Comparison of ENCODE assay signal across 8 cellular contexts in genomic region chr11:128412847-128413791, GRCh38.
DNase-seq lines count a peak whose midpoint lies in the region; ATAC-seq, FAIRE-seq and TF ChIP-seq lines count a peak whose summit lies in the region.

No MANE protein-coding gene starts in this region.

- no peaks in the 10 kb centered on the region for H3K27me3 Mint-ChIP-seq in activated T-cell treated with anti-CD3 and anti-CD28 coated beads, Interleukin-2, amount 50 U/mL, for 4 hours (ENCODE audit: low read depth)
- H3K27me3 Mint-ChIP-seq in stimulated activated naive B cell treated with anti-CD40 and anti-IgM and Interleukin-4, amounts not matched to agents 10 μg/mL and 1 μg/mL and 100 μg/mL, for 72 hours: no peaks in the 10 kb centered on the region

- H3K9me3 ChIP-seq in GM23248 (ENCODE audit: low read depth) (no peaks in the 10 kb centered on the region), HAP-1 (no peaks in the 10 kb centered on the region)

- H3K27ac ChIP-seq in GM23248: no peak overlapping the region

- no peak overlapping the region for H2AFZ ChIP-seq in GM23248

- H3K9me3 Mint-ChIP-seq in activated T-cell treated with anti-CD3 and anti-CD28 coated beads, Interleukin-2, amount 50 U/mL, for 4 hours: no peaks in the 10 kb centered on the region
- no peaks in the 10 kb centered on the region for H3K9me3 Mint-ChIP-seq in stimulated activated naive B cell treated with anti-CD40 and anti-IgM and Interleukin-4, amounts not matched to agents 10 μg/mL and 1 μg/mL and 100 μg/mL, for 72 hours

- no peak for TF ChIP-seq CTCF in D721Med (IDR thresholded peaks at IDR 0.05; ENCODE audit: insufficient read depth, missing control alignments)

- in situ Hi-C loops in GM23248 (cut with MboI) (no loop called here), HAP-1 (cut with MboI; ENCODE audit: low sequenced_read_pairs) (no loop called here)

- H3K36me3 ChIP-seq in GM23248 (ENCODE audit: low read depth) (no peaks in the 10 kb centered on the region), HAP-1 (replicated peaks) (no peaks in the 10 kb centered on the region)

- H3K27ac Mint-ChIP-seq in stimulated activated naive B cell treated with anti-CD40 and anti-IgM and Interleukin-4, amounts not matched to agents 10 μg/mL and 1 μg/mL and 100 μg/mL, for 72 hours: peak overlapping the region; percentile 43

- H3K4me2 ChIP-seq in GM23248 (ENCODE audit: unreplicated experiment): no peak overlapping the region

- no peak for FAIRE-seq in D721Med (lab: Jason Lieb, UNC)

- H3K4me3 ChIP-seq in GM23248: no peak overlapping the region
- no peak overlapping the region for H3K4me3 ChIP-seq in HAP-1

- H3K9me2 ChIP-seq in GM23248 (ENCODE audit: insufficient read depth): no peaks in the 10 kb centered on the region

- H3K9ac ChIP-seq in GM23248: no peak overlapping the region

- no peaks in the 10 kb centered on the region for H3K36me3 Mint-ChIP-seq in activated T-cell treated with anti-CD3 and anti-CD28 coated beads, Interleukin-2, amount 50 U/mL, for 4 hours (ENCODE audit: insufficient read depth)
- peaks cover 0 to 3% of the 10 kb centered on the region in 2 donors for H3K36me3 Mint-ChIP-seq in stimulated activated naive B cell treated with anti-CD40 and anti-IgM and Interleukin-4, amounts not matched to agents 10 μg/mL and 1 μg/mL and 100 μg/mL, for 72 hours

- H3K4me1 ChIP-seq in GM23248 (ENCODE audit: insufficient read depth) (peaks cover 34% of the 10 kb centered on the region), HAP-1 (peaks cover 6% of the 10 kb centered on the region)

- DNase-seq in activated T-cell treated with anti-CD3 and anti-CD28 coated beads, Interleukin-2, amount 50 U/mL, for 4 hours: no peak
- no peak for DNase-seq in activated T-cell treated with anti-CD3 and anti-CD28 coated beads for 4 hours
- peak; percentile 29 for DNase-seq in GM23248
- peak; percentile 6 for DNase-seq in stimulated activated naive B cell treated with anti-CD40 and anti-IgM and Interleukin-4, amounts not matched to agents 10 μg/mL and 1 μg/mL and 100 μg/mL, for 72 hours
- no peak for DNase-seq in D721Med (ENCODE audit: insufficient read length, low spot score)
- DNase-seq in NCI-H146 (lab: John Stamatoyannopoulos, UW): no peak
- no peak for DNase-seq in HAP-1 (ENCODE audit: low spot score in 2 of 2)

- H3F3A ChIP-seq in GM23248 (ENCODE audit: insufficient read depth): peaks cover 37% of the 10 kb centered on the region

- H3K27me3 ChIP-seq in GM23248 (replicated peaks; ENCODE audit: insufficient read depth): no peaks in the 10 kb centered on the region
- peaks cover 13% of the 10 kb centered on the region for H3K27me3 ChIP-seq in HAP-1 (ENCODE audit: low read depth)

- no peaks in the 10 kb centered on the region for H3K79me2 ChIP-seq in GM23248 (ENCODE audit: insufficient read depth)

- peak in 1 of 2 donors; percentile 32 for ATAC-seq in activated T-cell treated with anti-CD3 and anti-CD28 coated beads, Interleukin-2, amount 50 U/mL, for 4 hours
- peak; percentile 71 for ATAC-seq in HG03558 (IDR thresholded peaks at IDR 0.05; ENCODE audit: extremely low read depth, unreplicated experiment)
- ATAC-seq in stimulated activated naive B cell treated with anti-CD40 and anti-IgM and Interleukin-4, amounts not matched to agents 10 μg/mL and 1 μg/mL and 100 μg/mL, for 72 hours (replicated peaks): peak; percentile 92 to 93

- H3K4me1 Mint-ChIP-seq in activated T-cell treated with anti-CD3 and anti-CD28 coated beads, Interleukin-2, amount 50 U/mL, for 4 hours (ENCODE audit: low read depth): peaks cover 47% of the 10 kb centered on the region
- H3K4me1 Mint-ChIP-seq in stimulated activated naive B cell treated with anti-CD40 and anti-IgM and Interleukin-4, amounts not matched to agents 10 μg/mL and 1 μg/mL and 100 μg/mL, for 72 hours: peaks cover 29 to 48% of the 10 kb centered on the region in 2 donors

- H3K4me3 Mint-ChIP-seq in activated T-cell treated with anti-CD3 and anti-CD28 coated beads, Interleukin-2, amount 50 U/mL, for 4 hours: peak overlapping the region; percentile 17
- H3K4me3 Mint-ChIP-seq in stimulated activated naive B cell treated with anti-CD40 and anti-IgM and Interleukin-4, amounts not matched to agents 10 μg/mL and 1 μg/mL and 100 μg/mL, for 72 hours: peak overlapping the region; percentile 44 to 84

- no peaks in the 10 kb centered on the region for H4K20me1 ChIP-seq in GM23248 (ENCODE audit: insufficient read depth)

- 92 to 93% methylated on average over 4 of the region's 4 CpGs for WGBS in GM23248 (ENCODE audit: low coverage in 1 of 2, low lambda C conversion rate in 2 of 2, missing lambda C conversion rate in 2 of 2), 2 experiments

Comparison
In these comparisons a context has a peak if more than half of its experiments do, and no peak if none do; other contexts are left out.
1. DNase-seq: peak in GM23248 (single experiment) and stimulated activated naive B cell treated with anti-CD40 and anti-IgM and Interleukin-4, amounts not matched to agents 10 μg/mL and 1 μg/mL and 100 μg/mL, for 72 hours (single experiment); none in activated T-cell treated with anti-CD3 and anti-CD28 coated beads, Interleukin-2, amount 50 U/mL, for 4 hours (single experiment), activated T-cell treated with anti-CD3 and anti-CD28 coated beads for 4 hours (single experiment), D721Med (single experiment), NCI-H146 (single experiment) and HAP-1 (0 of 2).